10 cellular contexts compared by ENCODE assay signal in the genomic region with DNA sequence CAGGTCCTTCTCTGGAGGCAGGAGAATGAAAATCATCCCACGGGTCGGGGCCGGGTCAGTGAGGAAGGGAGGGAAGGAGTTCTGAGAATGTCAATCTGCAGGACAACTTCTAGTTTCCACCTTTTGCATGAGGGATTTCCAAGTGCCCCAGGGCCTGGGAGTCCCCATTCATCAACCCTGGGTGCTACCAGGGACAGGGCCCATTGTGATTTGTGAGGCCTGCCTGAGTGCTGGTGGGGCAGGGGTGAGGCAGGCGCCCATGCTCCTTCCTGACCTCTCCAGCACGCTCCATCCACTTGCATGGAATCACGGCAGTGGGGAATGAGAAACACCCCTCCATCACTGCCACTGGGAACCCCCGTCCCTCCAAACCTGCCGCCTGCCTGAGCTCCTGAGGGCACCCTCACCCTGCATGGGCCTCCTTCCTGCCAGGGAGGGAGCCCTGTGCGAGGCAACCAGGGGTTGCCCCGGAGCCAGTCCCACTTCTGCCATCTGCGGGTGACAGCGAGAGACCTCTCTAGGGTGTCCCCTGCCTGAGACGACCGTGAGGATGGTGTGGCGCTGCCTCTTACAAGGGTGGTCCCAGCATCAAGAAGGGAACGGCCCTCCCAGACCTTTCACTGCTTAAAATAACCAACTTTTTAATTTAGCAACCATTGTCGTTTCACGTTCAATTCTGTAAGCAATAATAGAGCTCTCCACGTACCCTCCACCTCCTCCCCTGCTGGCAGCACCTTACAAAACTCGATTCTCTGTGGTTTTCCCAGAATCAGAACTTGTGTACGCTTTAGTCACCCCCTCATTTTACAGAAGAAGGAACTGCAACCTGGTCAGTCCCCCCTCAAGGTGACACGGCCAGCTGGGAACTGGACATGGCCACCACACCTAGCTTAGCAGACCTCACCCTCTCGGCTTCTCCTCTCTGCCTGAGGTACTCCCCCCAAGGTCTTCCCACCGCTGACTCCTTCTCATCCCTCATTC. TPM values are rescaled to one million over a fixed set of nuclear protein-coding genes. Genes with fewer than 3 reads are reported as not detected.
A peak's percentile ranks its signal among the peaks of the same experiment; 100 is the strongest.
DNase-seq lines count a peak whose midpoint lies in the region; ATAC-seq and TF ChIP-seq lines count a peak whose summit lies in the region.
"Had no signal": no experiment of that assay in that cellular context is flagged by ENCODE, and none has a peak within 500 bp of the region (broad histone marks: within the 10 kb centered on the region; RNA-seq: fewer than 3 reads in every experiment).

No MANE protein-coding gene starts in this region.

- peak; percentile 31 for ATAC-seq in HG02759 (IDR thresholded peaks at IDR 0.05; ENCODE audit: unreplicated experiment)
- ATAC-seq in activated CD8-positive, alpha-beta T cell treated with anti-CD3 and anti-CD28 coated beads for 36 hours: peak; percentile 96
- ATAC-seq in naive B cell (ENCODE audit: low read depth in 2 of 2): peak; percentile 59 to 61

- POLR2A ChIA-PET in activated CD8-positive, alpha-beta T cell treated with anti-CD3 and anti-CD28 coated beads for 36 hours (lab: Charles Lee): interaction anchor here (0.6 to 1.1 kb wide), 4 partner anchors 12 to 57 kb away, joined by 3 to 4 read pairs (median 3); no protein-coding TSS in a partner anchor

- peaks cover 2% of the 10 kb centered on the region for H3K27me3 Mint-ChIP-seq in activated CD8-positive, alpha-beta T cell treated with anti-CD3 and anti-CD28 coated beads for 36 hours
- H3K27me3 Mint-ChIP-seq in naive B cell (no peaks in the 10 kb centered on the region), CD14-positive monocyte (ENCODE audit: low read depth in 3 of 3) (peaks cover 15 to 30% (median 28%) of the 10 kb centered on the region in 3 donors)

- CTCF ChIA-PET in activated CD8-positive, alpha-beta T cell treated with anti-CD3 and anti-CD28 coated beads for 36 hours (lab: Charles Lee): interaction anchor here (0.9 to 2.0 kb wide), 10 partner anchors 11 to 499 kb away, joined by 3 to 5 read pairs (median 4); a partner anchor contains a TSS

- intact Hi-C loops in activated CD8-positive, alpha-beta T cell treated with anti-CD3 and anti-CD28 coated beads for 36 hours (cut with micrococcal nuclease): no loop called here
- intact Hi-C loops in cardiac septum (cut with DNase I): no loop called here
- intact Hi-C loops in CD14-positive monocyte (cut with micrococcal nuclease): no loop called here

- H3K4me1 Mint-ChIP-seq in activated CD8-positive, alpha-beta T cell treated with anti-CD3 and anti-CD28 coated beads for 36 hours (ENCODE audit: low read depth): peaks cover 31% of the 10 kb centered on the region
- H3K4me1 Mint-ChIP-seq in naive B cell: peaks cover 94 to 100% (median 100%) of the 10 kb centered on the region in 3 donors
- H3K4me1 Mint-ChIP-seq in CD14-positive monocyte: peaks cover 5% of the 10 kb centered on the region

- no peaks in the 10 kb centered on the region for H3K36me3 Mint-ChIP-seq in activated CD8-positive, alpha-beta T cell treated with anti-CD3 and anti-CD28 coated beads for 36 hours (ENCODE audit: low read depth)
- H3K36me3 Mint-ChIP-seq in naive B cell (no peaks in the 10 kb centered on the region), CD14-positive monocyte (no peaks in the 10 kb centered on the region)

- H3K4me3 Mint-ChIP-seq in activated CD8-positive, alpha-beta T cell treated with anti-CD3 and anti-CD28 coated beads for 36 hours: no peak overlapping the region
- peak overlapping the region; percentile 76 to 93 (median 88) for H3K4me3 Mint-ChIP-seq in naive B cell
- H3K4me3 Mint-ChIP-seq in CD14-positive monocyte: peak overlapping the region in 1 of 2 donors; percentile 0
- H3K4me3 Mint-ChIP-seq: neural crest cell had no signal

- H3K27ac Mint-ChIP-seq in activated CD8-positive, alpha-beta T cell treated with anti-CD3 and anti-CD28 coated beads for 36 hours: peak overlapping the region; percentile 35
- H3K27ac Mint-ChIP-seq in naive B cell (peak overlapping the region; percentile 99 to 100 (median 100)), CD14-positive monocyte (peak overlapping the region in 1 of 7 donors; percentile 23)

- DNase-seq in activated CD8-positive, alpha-beta T cell treated with anti-CD3 and anti-CD28 coated beads for 36 hours: peak; percentile 62
- peak; percentile 81 for DNase-seq in naive B cell
- no peak for DNase-seq in cardiac septum (ENCODE audit: low spot score)
- DNase-seq in DMS79 (lab: John Stamatoyannopoulos, UW): no peak
- no peak for DNase-seq in CD14-positive monocyte (ENCODE audit: low spot score)
- no peak for DNase-seq in amygdala (lab: John Stamatoyannopoulos, UW)
- DNase-seq: NCI-H748 treated with DMSO at 0.1 percent for 48 hours had no signal

- no peaks in the 10 kb centered on the region for H3K9me3 Mint-ChIP-seq in activated CD8-positive, alpha-beta T cell treated with anti-CD3 and anti-CD28 coated beads for 36 hours
- H3K9me3 Mint-ChIP-seq in naive B cell (peaks cover 0 to 1% (median 0%) of the 10 kb centered on the region in 7 donors), CD14-positive monocyte (peaks cover 0 to 3% (median 0%) of the 10 kb centered on the region in 7 donors)
- H3K9me3 Mint-ChIP-seq: neural crest cell had no signal

- TF ChIP-seq CTCF in GM12874 (IDR thresholded peaks at IDR 0.05; ENCODE audit: insufficient read depth, low read depth, low read length) (0 out of 2 replicates have a peak, but pooled peaks have one; percentile 11), CD14-positive monocyte (IDR thresholded peaks at IDR 0.05) (no peak)
- peak; percentile 26 for TF ChIP-seq CTCF in activated CD8-positive, alpha-beta T cell treated with anti-CD3 and anti-CD28 coated beads for 36 hours (IDR thresholded peaks at IDR 0.05)

RNA-seq across cellular contexts. Expression of a gene that starts 28.6 kb away (rescaled TPM):
- total RNA-seq in activated CD8-positive, alpha-beta T cell treated with anti-CD3 and anti-CD28 coated beads for 36 hours: 1 to 10 TPM; 1.7 to 2.0 TPM
- polyA plus RNA-seq in naive B cell (ENCODE audit: low read depth in 6 of 6) (10 to 100 TPM in 5 of 6 donors, 1 to 10 TPM in 1; 7.6 to 18.7 (median 12.5) TPM), CD14-positive monocyte (under 1 TPM; 0.59 to 0.73 TPM)
- total RNA-seq in cardiac septum: 34.8 TPM

Comparison
In these comparisons a context has a peak if more than half of its experiments do, and no peak if none do; other contexts are left out.
1. ATAC-seq: peak in every context shown above with its lines; median percentile 96 in activated CD8-positive, alpha-beta T cell treated with anti-CD3 and anti-CD28 coated beads for 36 hours; 60 in naive B cell; 31 in HG02759.
2. DNase-seq: peak in activated CD8-positive, alpha-beta T cell treated with anti-CD3 and anti-CD28 coated beads for 36 hours (single experiment) and naive B cell (single experiment); none in cardiac septum (single experiment), DMS79 (single experiment), CD14-positive monocyte (single experiment) and amygdala (0 of 56).
3. RNA of a gene that starts 28.6 kb away (total RNA-seq): 34.8 TPM in cardiac septum (single experiment); 1.7 to 2.0 TPM in activated CD8-positive, alpha-beta T cell treated with anti-CD3 and anti-CD28 coated beads for 36 hours; every median in the first group is over 10 times any median in the second.